1 cellular context compared by ENCODE assay signal in genomic region chr10:104089621-104090020, GRCh38.
TF ChIP-seq lines count a peak whose summit lies in the region.

No MANE protein-coding gene starts in this region.

TF ChIP-seq in GM23338, 12 proteins besides CTCF, POLR2A, EP300 and RAD21 (continued from another document):
- TF ChIP-seq, protein P1, sequence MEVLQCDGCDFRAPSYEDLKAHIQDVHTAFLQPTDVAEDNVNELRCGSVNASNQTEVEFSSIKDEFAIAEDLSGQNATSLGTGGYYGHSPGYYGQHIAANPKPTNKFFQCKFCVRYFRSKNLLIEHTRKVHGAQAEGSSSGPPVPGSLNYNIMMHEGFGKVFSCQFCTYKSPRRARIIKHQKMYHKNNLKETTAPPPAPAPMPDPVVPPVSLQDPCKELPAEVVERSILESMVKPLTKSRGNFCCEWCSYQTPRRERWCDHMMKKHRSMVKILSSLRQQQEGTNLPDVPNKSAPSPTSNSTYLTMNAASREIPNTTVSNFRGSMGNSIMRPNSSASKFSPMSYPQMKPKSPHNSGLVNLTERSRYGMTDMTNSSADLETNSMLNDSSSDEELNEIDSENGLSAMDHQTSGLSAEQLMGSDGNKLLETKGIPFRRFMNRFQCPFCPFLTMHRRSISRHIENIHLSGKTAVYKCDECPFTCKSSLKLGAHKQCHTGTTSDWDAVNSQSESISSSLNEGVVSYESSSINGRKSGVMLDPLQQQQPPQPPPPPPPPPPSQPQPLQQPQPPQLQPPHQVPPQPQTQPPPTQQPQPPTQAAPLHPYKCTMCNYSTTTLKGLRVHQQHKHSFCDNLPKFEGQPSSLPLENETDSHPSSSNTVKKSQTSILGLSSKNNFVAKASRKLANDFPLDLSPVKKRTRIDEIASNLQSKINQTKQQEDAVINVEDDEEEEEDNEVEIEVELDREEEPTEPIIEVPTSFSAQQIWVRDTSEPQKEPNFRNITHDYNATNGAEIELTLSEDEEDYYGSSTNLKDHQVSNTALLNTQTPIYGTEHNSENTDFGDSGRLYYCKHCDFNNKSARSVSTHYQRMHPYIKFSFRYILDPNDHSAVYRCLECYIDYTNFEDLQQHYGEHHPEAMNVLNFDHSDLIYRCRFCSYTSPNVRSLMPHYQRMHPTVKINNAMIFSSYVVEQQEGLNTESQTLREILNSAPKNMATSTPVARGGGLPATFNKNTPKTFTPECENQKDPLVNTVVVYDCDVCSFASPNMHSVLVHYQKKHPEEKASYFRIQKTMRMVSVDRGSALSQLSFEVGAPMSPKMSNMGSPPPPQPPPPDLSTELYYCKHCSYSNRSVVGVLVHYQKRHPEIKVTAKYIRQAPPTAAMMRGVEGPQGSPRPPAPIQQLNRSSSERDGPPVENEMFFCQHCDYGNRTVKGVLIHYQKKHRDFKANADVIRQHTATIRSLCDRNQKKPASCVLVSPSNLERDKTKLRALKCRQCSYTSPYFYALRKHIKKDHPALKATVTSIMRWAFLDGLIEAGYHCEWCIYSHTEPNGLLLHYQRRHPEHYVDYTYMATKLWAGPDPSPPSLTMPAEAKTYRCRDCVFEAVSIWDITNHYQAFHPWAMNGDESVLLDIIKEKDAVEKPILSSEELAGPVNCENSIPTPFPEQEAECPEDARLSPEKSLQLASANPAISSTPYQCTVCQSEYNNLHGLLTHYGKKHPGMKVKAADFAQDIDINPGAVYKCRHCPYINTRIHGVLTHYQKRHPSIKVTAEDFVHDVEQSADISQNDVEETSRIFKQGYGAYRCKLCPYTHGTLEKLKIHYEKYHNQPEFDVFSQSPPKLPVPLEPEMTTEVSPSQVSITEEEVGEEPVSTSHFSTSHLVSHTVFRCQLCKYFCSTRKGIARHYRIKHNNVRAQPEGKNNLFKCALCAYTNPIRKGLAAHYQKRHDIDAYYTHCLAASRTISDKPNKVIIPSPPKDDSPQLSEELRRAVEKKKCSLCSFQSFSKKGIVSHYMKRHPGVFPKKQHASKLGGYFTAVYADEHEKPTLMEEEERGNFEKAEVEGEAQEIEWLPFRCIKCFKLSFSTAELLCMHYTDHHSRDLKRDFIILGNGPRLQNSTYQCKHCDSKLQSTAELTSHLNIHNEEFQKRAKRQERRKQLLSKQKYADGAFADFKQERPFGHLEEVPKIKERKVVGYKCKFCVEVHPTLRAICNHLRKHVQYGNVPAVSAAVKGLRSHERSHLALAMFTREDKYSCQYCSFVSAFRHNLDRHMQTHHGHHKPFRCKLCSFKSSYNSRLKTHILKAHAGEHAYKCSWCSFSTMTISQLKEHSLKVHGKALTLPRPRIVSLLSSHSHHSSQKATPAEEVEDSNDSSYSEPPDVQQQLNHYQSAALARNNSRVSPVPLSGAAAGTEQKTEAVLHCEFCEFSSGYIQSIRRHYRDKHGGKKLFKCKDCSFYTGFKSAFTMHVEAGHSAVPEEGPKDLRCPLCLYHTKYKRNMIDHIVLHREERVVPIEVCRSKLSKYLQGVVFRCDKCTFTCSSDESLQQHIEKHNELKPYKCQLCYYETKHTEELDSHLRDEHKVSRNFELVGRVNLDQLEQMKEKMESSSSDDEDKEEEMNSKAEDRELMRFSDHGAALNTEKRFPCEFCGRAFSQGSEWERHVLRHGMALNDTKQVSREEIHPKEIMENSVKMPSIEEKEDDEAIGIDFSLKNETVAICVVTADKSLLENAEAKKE (CRISPR knock-in tag; IDR thresholded peaks at IDR 0.05): no peak
- TF ChIP-seq JUNB (IDR thresholded peaks at IDR 0.05; ENCODE audit: unreplicated experiment) (no peak), CREB1 (CRISPR knock-in tag; IDR thresholded peaks at IDR 0.05; ENCODE audit: low read depth) (no peak), ZNF331 (CRISPR knock-in tag; IDR thresholded peaks at IDR 0.05; ENCODE audit: low read depth) (no peak), POLR2AphosphoS5 (IDR thresholded peaks at IDR 0.05; ENCODE audit: low read depth) (no peak), EZH2phosphoT487 (IDR thresholded peaks at IDR 0.05; ENCODE audit: unreplicated experiment) (no peak), NANOG (IDR thresholded peaks at IDR 0.05; ENCODE audit: borderline replicate concordance) (no peak), EZH2 (IDR thresholded peaks at IDR 0.05; ENCODE audit: low read depth, unreplicated experiment) (no peak)
